ENCODE assay signal across 20 cellular contexts in genomic region chr7:141844256-141844655, GRCh38. TPM values are rescaled to one million over a fixed set of nuclear protein-coding genes. Genes with fewer than 3 reads are reported as not detected.
DNase-seq lines count a peak whose midpoint lies in the region; ATAC-seq and TF ChIP-seq lines count a peak whose summit lies in the region.
"Had no signal": no experiment of that assay in that cellular context is flagged by ENCODE, and none has a peak within 500 bp of the region (broad histone marks: within the 10 kb centered on the region; RNA-seq: fewer than 3 reads in every experiment).

No MANE protein-coding gene starts in this region.

- no peaks in the 10 kb centered on the region for H3K79me1 ChIP-seq in mesenchymal stem cell (replicated peaks; ENCODE audit: low read length, poor library complexity, severe bottlenecking)

- H2AFZ ChIP-seq in mesenchymal stem cell (ENCODE audit: low read depth, low read length) (no peak overlapping the region), GM23338 (no peak overlapping the region)

- H3K4me3 ChIP-seq in mesenchymal stem cell (ENCODE audit: insufficient read depth in 1 of 2, low read depth in 1 of 2, low read length in 2 of 2) (no peak overlapping the region), GM23338 (no peak overlapping the region)
- H3K4me3 ChIP-seq: SJCRH30 had no signal

- H3K4ac ChIP-seq in mesenchymal stem cell (ENCODE audit: low read depth in 1 of 2, low read length in 2 of 2) = no peak overlapping the region

- H3K4me1 Mint-ChIP-seq in GM23338 (no peaks in the 10 kb centered on the region), endothelial cell (ENCODE audit: unreplicated experiment) (no peaks in the 10 kb centered on the region)
- H3K4me1 Mint-ChIP-seq: CD4-positive, CD25-positive, alpha-beta regulatory T cell; H9 had no signal

- no peaks in the 10 kb centered on the region for H3F3A ChIP-seq in GM23338 (replicated peaks; ENCODE audit: low read depth)

- no peaks in the 10 kb centered on the region for H3K27me3 ChIP-seq in mesenchymal stem cell (ENCODE audit: control insufficient read depth in 1 of 2, insufficient read depth in 1 of 2, low read length in 2 of 2)
- no peaks in the 10 kb centered on the region for H3K27me3 ChIP-seq in GM23338 (ENCODE audit: insufficient read depth)
- H3K27me3 ChIP-seq: SJCRH30 had no signal

- H3K23ac ChIP-seq in mesenchymal stem cell (ENCODE audit: low read length in 2 of 2) = no peak overlapping the region

- H2BK12ac ChIP-seq in mesenchymal stem cell (ENCODE audit: low read length in 2 of 2) = no peak overlapping the region

- no peak overlapping the region for H2BK120ac ChIP-seq in mesenchymal stem cell (ENCODE audit: low read depth, low read length)

- DNase-seq in COR-L47 (lab: John Stamatoyannopoulos, UW) = peak; percentile 8
- peak; percentile 97 for DNase-seq in NCI-H1092 treated with DMSO at 0.1 percent for 48 hours (lab: John Stamatoyannopoulos, UW)
- DNase-seq in NCI-H524 (lab: John Stamatoyannopoulos, UW) = peak; percentile 56 to 84
- DNase-seq in cerebellar nuclear complex (lab: John Stamatoyannopoulos, UW) = peak; percentile 34 to 49
- no peak for DNase-seq in mesenchymal stem cell
- no peak for DNase-seq in GM23338 (ENCODE audit: low spot score)
- no peak for DNase-seq in 8988T
- no peak for DNase-seq in endothelial cell (ENCODE audit: low spot score)
- DNase-seq: AML-193; CD4-positive, CD25-positive, alpha-beta regulatory T cell; H9; IMR-90; Kasumi-1; NCI-H146; NCI-H2227 treated with DMSO at 0.1 percent for 48 hours; SJCRH30 had no signal

- TF ChIP-seq CTCF in GM23338 (conservative IDR thresholded peaks at IDR 0.05; ENCODE audit: low read depth in 2 of 2) (no peak), endothelial cell (IDR thresholded peaks at IDR 0.05; ENCODE audit: unreplicated experiment) (no peak)

- H3K79me2 ChIP-seq in GM23338 (replicated peaks; ENCODE audit: insufficient read depth) = no peaks in the 10 kb centered on the region

- no peak overlapping the region for H4K91ac ChIP-seq in mesenchymal stem cell (ENCODE audit: low read length)

- H3K9me3 Mint-ChIP-seq in GM23338 (no peaks in the 10 kb centered on the region; the same call in 2 of the 3 replicates), endothelial cell (ENCODE audit: unreplicated experiment) (no peaks in the 10 kb centered on the region)
- H3K9me3 Mint-ChIP-seq: H9 had no signal

- H3K18ac ChIP-seq in mesenchymal stem cell (ENCODE audit: low read depth in 1 of 2, low read length in 2 of 2) = no peak overlapping the region

- H2AK5ac ChIP-seq in mesenchymal stem cell (ENCODE audit: low read length, severe bottlenecking) = no peak overlapping the region

- H3K9ac ChIP-seq in mesenchymal stem cell (ENCODE audit: low read length) = no peak overlapping the region

- no peak overlapping the region for H2BK5ac ChIP-seq in mesenchymal stem cell (ENCODE audit: low read depth, low read length, poor library complexity, severe bottlenecking)

- no peaks in the 10 kb centered on the region for H3K9me2 ChIP-seq in GM23338 (ENCODE audit: insufficient read depth)

- H2BK15ac ChIP-seq in mesenchymal stem cell (ENCODE audit: low read depth, poor library complexity, severe bottlenecking) = no peak overlapping the region

- no peak overlapping the region for H3K4me3 Mint-ChIP-seq in GM23338
- no peak overlapping the region for H3K4me3 Mint-ChIP-seq in endothelial cell (ENCODE audit: unreplicated experiment)
- H3K4me3 Mint-ChIP-seq: CD4-positive, CD25-positive, alpha-beta regulatory T cell; H9 had no signal

- no peaks in the 10 kb centered on the region for H3K27me3 Mint-ChIP-seq in GM23338 (ENCODE audit: insufficient read depth, low read depth, poor library complexity)
- no peaks in the 10 kb centered on the region for H3K27me3 Mint-ChIP-seq in endothelial cell (ENCODE audit: unreplicated experiment)
- H3K27me3 Mint-ChIP-seq: CD4-positive, CD25-positive, alpha-beta regulatory T cell had no signal

- H3K4me2 ChIP-seq in mesenchymal stem cell (ENCODE audit: low read length, poor library complexity, severe bottlenecking) (no peak overlapping the region), GM23338 (no peak overlapping the region)

- H3K9me3 ChIP-seq in mesenchymal stem cell (ENCODE audit: control insufficient read depth, low read length) = peaks cover 28% of the 10 kb centered on the region
- H3K9me3 ChIP-seq: SJCRH30 had no signal

- no peaks in the 10 kb centered on the region for H3K36me3 ChIP-seq in mesenchymal stem cell (ENCODE audit: control insufficient read depth in 1 of 2, insufficient read depth in 2 of 2, low read depth in 1 of 2, low read length in 2 of 2)
- H3K36me3 ChIP-seq in GM23338 (ENCODE audit: insufficient read depth) = no peaks in the 10 kb centered on the region
- H3K36me3 ChIP-seq: SJCRH30 had no signal

- no peak overlapping the region for H4K8ac ChIP-seq in mesenchymal stem cell (ENCODE audit: low read length)

- H3K4me1 ChIP-seq in mesenchymal stem cell (ENCODE audit: control insufficient read depth, insufficient read depth, low read depth, low read length) (no peaks in the 10 kb centered on the region), GM23338 (ENCODE audit: insufficient read depth) (no peaks in the 10 kb centered on the region)
- H3K4me1 ChIP-seq: SJCRH30 had no signal

- H3K27ac Mint-ChIP-seq in GM23338 = no peak overlapping the region
- no peak overlapping the region for H3K27ac Mint-ChIP-seq in endothelial cell (ENCODE audit: unreplicated experiment)
- H3K27ac Mint-ChIP-seq: CD4-positive, CD25-positive, alpha-beta regulatory T cell; H9 had no signal

- no peaks in the 10 kb centered on the region for H4K20me1 ChIP-seq in GM23338 (replicated peaks; ENCODE audit: insufficient read depth)

- ATAC-seq in GM23338 = no peak

- H3K36me3 Mint-ChIP-seq in GM23338 (ENCODE audit: low read depth) (no peaks in the 10 kb centered on the region), endothelial cell (ENCODE audit: low read depth, unreplicated experiment) (no peaks in the 10 kb centered on the region)
- H3K36me3 Mint-ChIP-seq: CD4-positive, CD25-positive, alpha-beta regulatory T cell had no signal

- no peak overlapping the region for H3K14ac ChIP-seq in mesenchymal stem cell (ENCODE audit: low read length in 2 of 2)

- H3K27ac ChIP-seq in mesenchymal stem cell (ENCODE audit: low read length, poor library complexity, severe bottlenecking) (no peak overlapping the region), GM23338 (ENCODE audit: low read depth) (no peak overlapping the region)
- H3K27ac ChIP-seq: SJCRH30 had no signal

TF ChIP-seq in GM23338, 12 proteins besides CTCF, POLR2A, EP300 and RAD21 (continues in another document):
- TF ChIP-seq ZNF331 (CRISPR knock-in tag; IDR thresholded peaks at IDR 0.05; ENCODE audit: low read depth) (no peak), REST (IDR thresholded peaks at IDR 0.05; ENCODE audit: unreplicated experiment) (no peak), NANOG (IDR thresholded peaks at IDR 0.05; ENCODE audit: borderline replicate concordance) (no peak), JUNB (IDR thresholded peaks at IDR 0.05; ENCODE audit: unreplicated experiment) (no peak), POLR2AphosphoS5 (IDR thresholded peaks at IDR 0.05; ENCODE audit: low read depth) (no peak), STAT1 (IDR thresholded peaks at IDR 0.05; ENCODE audit: unreplicated experiment) (no peak), EZH2 (IDR thresholded peaks at IDR 0.05; ENCODE audit: low read depth, unreplicated experiment) (no peak), ETS1 (IDR thresholded peaks at IDR 0.05) (no peak)

RNA-seq across cellular contexts. Expression of gene PRSS37, which starts 3.0 kb away (rescaled TPM):
- not detected for polyA plus RNA-seq in mesenchymal stem cell (2013, experiment 1 of 2)
- polyA plus RNA-seq in mesenchymal stem cell (2013, experiment 2 of 2) = not detected
- not detected in 2 replicates for total RNA-seq in GM23338 (2014; rRNA removed; shearing (Covaris generic))
- polyA plus RNA-seq in GM23338 (2016; fragmentation: Nextera tagmentation; extraction: Ambion mirVana) = 0.23 and 0.58 TPM in 2 replicates
- not detected for total RNA-seq in endothelial cell (ENCODE audit: unreplicated experiment)
- total RNA-seq: CD4-positive, CD25-positive, alpha-beta regulatory T cell; Daoy; H9; IMR-90; OCI-LY7; RPMI7951; SJCRH30; T-helper 2 cell treated with Interferon-gamma antibody and Interleukin-4, amounts not matched to agents 100 ng/mL and 5 ng/mL, for 36 hours had no signal
- polyA plus RNA-seq: CD4-positive, CD25-positive, alpha-beta regulatory T cell; IMR-90 had no signal

RNA-seq across cellular contexts. Expression of gene TAS2R5, which starts 54.2 kb away (rescaled TPM):
- polyA plus RNA-seq in mesenchymal stem cell (2013, experiment 1 of 2) = 0.15 TPM
- 0.11 TPM for polyA plus RNA-seq in mesenchymal stem cell (2013, experiment 2 of 2)
- total RNA-seq in GM23338 (2014; rRNA removed; shearing (Covaris generic)) = 5.1 and 5.8 TPM in 2 replicates
- 0.82 and 0.89 TPM in 2 replicates for polyA plus RNA-seq in GM23338 (2016; fragmentation: Nextera tagmentation; extraction: Ambion mirVana)
- total RNA-seq in endothelial cell (ENCODE audit: unreplicated experiment) = 1.9 TPM
- total RNA-seq: RPMI7951 had no signal

Comparison
In these comparisons a context has a peak if more than half of its experiments do, and no peak if none do; other contexts are left out.
1. DNase-seq: peak in COR-L47 (single experiment), NCI-H1092 treated with DMSO at 0.1 percent for 48 hours (single experiment), NCI-H524 (2 of 2) and cerebellar nuclear complex (2 of 2); none in mesenchymal stem cell (single experiment), GM23338 (single experiment), 8988T (single experiment) and endothelial cell (single experiment).